In the genomic region with DNA sequence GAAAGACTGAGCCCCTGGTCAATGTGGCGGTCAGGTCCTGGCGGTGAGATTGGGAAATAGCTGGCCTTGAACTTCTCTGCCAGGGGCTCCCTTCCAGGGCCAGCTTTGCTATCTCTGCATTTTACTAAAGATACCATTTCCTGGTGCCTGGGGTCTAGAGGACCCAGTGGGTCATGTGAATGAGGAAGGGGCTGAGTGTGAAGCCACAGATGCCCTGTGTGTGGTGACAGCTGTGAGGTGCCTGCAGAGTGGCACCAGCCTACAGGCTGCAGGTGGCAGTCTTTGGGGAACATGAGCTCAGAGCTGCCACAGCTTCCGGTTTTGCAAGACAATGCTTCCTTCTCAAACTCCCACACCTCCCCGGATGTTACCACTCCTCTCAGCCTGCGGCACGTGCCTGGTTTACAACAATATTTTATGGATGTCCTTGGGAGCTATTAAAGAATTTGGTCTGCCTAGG, we compare ENCODE assay signal across 9 cellular contexts. TPM values are rescaled to one million over a fixed set of nuclear protein-coding genes. Genes with fewer than 3 reads are reported as not detected.
DNase-seq lines count a peak whose midpoint lies in the region; ATAC-seq, FAIRE-seq and TF ChIP-seq lines count a peak whose summit lies in the region.
"Had no signal": no experiment of that assay in that cellular context is flagged by ENCODE, and none has a peak within 500 bp of the region (broad histone marks: within the 10 kb centered on the region; RNA-seq: fewer than 3 reads in every experiment).

No MANE protein-coding gene starts in this region.

- 71% methylated on average over 6 of the region's 6 CpGs for WGBS in A549 (ENCODE audit: missing lambda C conversion rate)

- no peak overlapping the region for H3K9ac ChIP-seq in HUES48 (ENCODE audit: low read depth, low read length)

- H3K36me3 Mint-ChIP-seq in activated B cell treated with CpG ODN at 0.5 μM for 24 hours (ENCODE audit: low read depth): peaks cover 6% of the 10 kb centered on the region
- H3K36me3 Mint-ChIP-seq in stimulated activated effector memory CD8-positive, alpha-beta T cell treated with anti-CD3 and anti-CD28 coated beads, Interleukin-12 subunit alpha, Interleukin-12 subunit beta, amount 100 ng/mL, for 72 hours: peaks cover 9% of the 10 kb centered on the region

- CTCF ChIA-PET in A549 (lab: Yijun Ruan, JAX) (no interaction called here), activated B cell treated with CpG ODN at 0.5 μM for 24 hours (lab: Charles Lee) (interaction anchor here (0.6 to 1.2 kb wide), 2 partner anchors 33 to 66 kb away, joined by 3 to 8 read pairs; partner anchors contain the start of gene CDADC1)

- no peak for TF ChIP-seq RAD21 in A549 (conservative IDR thresholded peaks at IDR 0.05 in 1 of 2, IDR thresholded peaks at IDR 0.05 in 1 of 2)

- H3K9me3 Mint-ChIP-seq in activated B cell treated with CpG ODN at 0.5 μM for 24 hours: peaks cover 7% of the 10 kb centered on the region
- H3K9me3 Mint-ChIP-seq in stimulated activated effector memory CD8-positive, alpha-beta T cell treated with anti-CD3 and anti-CD28 coated beads, Interleukin-12 subunit alpha, Interleukin-12 subunit beta, amount 100 ng/mL, for 72 hours: no peaks in the 10 kb centered on the region

- TF ChIP-seq POLR2A in A549 (IDR thresholded peaks at IDR 0.05; ENCODE audit: low read length): no peak

- H3K27ac ChIP-seq in A549 (no peak overlapping the region), HUES48 (ENCODE audit: low read depth, low read length) (peak overlapping the region; percentile 21)

- H3K4me3 ChIP-seq in A549 (no peak overlapping the region), HUES48 (ENCODE audit: low read depth, low read length) (no peak overlapping the region)
- H3K4me3 ChIP-seq: skin epidermis had no signal

- H3K4me3 Mint-ChIP-seq in activated B cell treated with CpG ODN at 0.5 μM for 24 hours: no peak overlapping the region
- H3K4me3 Mint-ChIP-seq in stimulated activated effector memory CD8-positive, alpha-beta T cell treated with anti-CD3 and anti-CD28 coated beads, Interleukin-12 subunit alpha, Interleukin-12 subunit beta, amount 100 ng/mL, for 72 hours: no peak overlapping the region

- H3K4me1 ChIP-seq in A549: no peaks in the 10 kb centered on the region
- H3K4me1 ChIP-seq in HUES48 (ENCODE audit: control insufficient read depth, insufficient read depth, low read length): peaks cover 18% of the 10 kb centered on the region

- no peaks in the 10 kb centered on the region for H3K36me3 ChIP-seq in HUES48 (ENCODE audit: control insufficient read depth, insufficient read depth, low read length)

- H3K27me3 ChIP-seq in HUES48 (ENCODE audit: control insufficient read depth, insufficient read depth, low read length): peaks cover 41% of the 10 kb centered on the region

- H3K9me3 ChIP-seq in A549 (no peaks in the 10 kb centered on the region), HUES48 (ENCODE audit: control insufficient read depth, insufficient read depth, low read length) (no peaks in the 10 kb centered on the region)

- no peak overlapping the region for H3K4me2 ChIP-seq in A549

- TF ChIP-seq CTCF in A549 (IDR thresholded peaks at IDR 0.05) (no peak), activated B cell treated with CpG ODN at 0.5 μM for 24 hours (IDR thresholded peaks at IDR 0.05) (no peak)

- TF ChIP-seq EP300 in A549 (IDR thresholded peaks at IDR 0.05): no peak

- peaks cover 28% of the 10 kb centered on the region for H3K27me3 Mint-ChIP-seq in activated B cell treated with CpG ODN at 0.5 μM for 24 hours

- ATAC-seq in A549 (peak; percentile 10 to 43; a peak in 2 of 6 replicates), activated B cell treated with CpG ODN at 0.5 μM for 24 hours (ENCODE audit: low read depth) (peak; percentile 71), GM19455 (IDR thresholded peaks at IDR 0.05; ENCODE audit: unreplicated experiment) (no peak)
- peak; percentile 66 for ATAC-seq in stimulated activated effector memory CD8-positive, alpha-beta T cell treated with anti-CD3 and anti-CD28 coated beads, Interleukin-12 subunit alpha, Interleukin-12 subunit beta, amount 100 ng/mL, for 72 hours

- DNase-seq in A549 (ENCODE audit: low read depth in 1 of 2, low spot score in 1 of 2) (peak in 1 of 2 experiments; percentile 31), GM18507 (ENCODE audit: extremely low spot score, insufficient read length, low read depth) (no peak), activated B cell treated with CpG ODN at 0.5 μM for 24 hours (no peak), globus pallidus (ENCODE audit: low spot score) (peak; percentile 16), hippocampal formation (lab: John Stamatoyannopoulos, UW) (no peak)
- peak in 1 of 2 donors; percentile 50 for DNase-seq in stimulated activated effector memory CD8-positive, alpha-beta T cell treated with anti-CD3 and anti-CD28 coated beads, Interleukin-12 subunit alpha, Interleukin-12 subunit beta, amount 100 ng/mL, for 72 hours (ENCODE audit: low spot score in 2 of 2)

- no peak for FAIRE-seq in A549 (lab: Jason Lieb, UNC)
- FAIRE-seq in GM18507 (lab: Jason Lieb, UNC): peak; percentile 71

- POLR2A ChIA-PET in A549 (lab: Yijun Ruan, JAX): no interaction called here
- POLR2A ChIA-PET in activated B cell treated with CpG ODN at 0.5 μM for 24 hours (lab: Charles Lee): no interaction called here

- intact Hi-C loops in activated B cell treated with CpG ODN at 0.5 μM for 24 hours (cut with micrococcal nuclease): loop anchor here (2.0 kb wide), 1 partner anchor 66 kb away; no protein-coding TSS in a partner anchor

- H3K27ac Mint-ChIP-seq in activated B cell treated with CpG ODN at 0.5 μM for 24 hours: peak overlapping the region; percentile 59
- peak overlapping the region; percentile 68 for H3K27ac Mint-ChIP-seq in stimulated activated effector memory CD8-positive, alpha-beta T cell treated with anti-CD3 and anti-CD28 coated beads, Interleukin-12 subunit alpha, Interleukin-12 subunit beta, amount 100 ng/mL, for 72 hours

- peaks cover 41% of the 10 kb centered on the region for H3K4me1 Mint-ChIP-seq in activated B cell treated with CpG ODN at 0.5 μM for 24 hours
- H3K4me1 Mint-ChIP-seq in stimulated activated effector memory CD8-positive, alpha-beta T cell treated with anti-CD3 and anti-CD28 coated beads, Interleukin-12 subunit alpha, Interleukin-12 subunit beta, amount 100 ng/mL, for 72 hours: peaks cover 30% of the 10 kb centered on the region

TF ChIP-seq in A549, 52 proteins besides CTCF, POLR2A, EP300 and RAD21:
- no peak for TF ChIP-seq ATOH8 (CRISPR knock-in tag; IDR thresholded peaks at IDR 0.05; ENCODE audit: low read depth)
- no peak for TF ChIP-seq BHLHE40 (IDR thresholded peaks at IDR 0.05; ENCODE audit: low read depth, low read length)
- TF ChIP-seq, protein P1, sequence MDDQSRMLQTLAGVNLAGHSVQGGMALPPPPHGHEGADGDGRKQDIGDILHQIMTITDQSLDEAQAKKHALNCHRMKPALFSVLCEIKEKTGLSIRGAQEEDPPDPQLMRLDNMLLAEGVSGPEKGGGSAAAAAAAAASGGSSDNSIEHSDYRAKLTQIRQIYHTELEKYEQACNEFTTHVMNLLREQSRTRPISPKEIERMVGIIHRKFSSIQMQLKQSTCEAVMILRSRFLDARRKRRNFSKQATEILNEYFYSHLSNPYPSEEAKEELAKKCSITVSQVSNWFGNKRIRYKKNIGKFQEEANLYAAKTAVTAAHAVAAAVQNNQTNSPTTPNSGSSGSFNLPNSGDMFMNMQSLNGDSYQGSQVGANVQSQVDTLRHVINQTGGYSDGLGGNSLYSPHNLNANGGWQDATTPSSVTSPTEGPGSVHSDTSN (IDR thresholded peaks at IDR 0.05): no peak
- no peak for TF ChIP-seq KDM5A (IDR thresholded peaks at IDR 0.05)
- TF ChIP-seq NFE2L2 (conservative IDR thresholded peaks at IDR 0.05; ENCODE audit: low read length): no peak
- TF ChIP-seq SREBF2 (IDR thresholded peaks at IDR 0.05): no peak
- no peak for TF ChIP-seq TFCP2L1 (CRISPR knock-in tag; IDR thresholded peaks at IDR 0.05)
- TF ChIP-seq, protein P2, sequence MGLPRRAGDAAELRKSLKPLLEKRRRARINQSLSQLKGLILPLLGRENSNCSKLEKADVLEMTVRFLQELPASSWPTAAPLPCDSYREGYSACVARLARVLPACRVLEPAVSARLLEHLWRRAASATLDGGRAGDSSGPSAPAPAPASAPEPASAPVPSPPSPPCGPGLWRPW (IDR thresholded peaks at IDR 0.05): no peak
- TF ChIP-seq CBX8 (IDR thresholded peaks at IDR 0.05): no peak
- TF ChIP-seq EHMT2 (IDR thresholded peaks at IDR 0.05; ENCODE audit: low read depth): no peak

RNA-seq across cellular contexts. Expression of gene MLNR, which starts 5.2 kb away (rescaled TPM):
- polyA plus RNA-seq in A549 (2011; rRNA removed): 0.30 TPM in 1 of 2 replicates, not detected in the other
- 0.45 and 0.47 TPM in 2 replicates for polyA plus RNA-seq in A549 (2012; cell fraction: cytosol; rRNA removed)
- polyA plus RNA-seq in A549 (2012; cell fraction: nucleus; rRNA removed): 0.49 and 1.1 TPM in 2 replicates
- 0.51 to 0.63 TPM (median 0.54 TPM) in 3 replicates for polyA plus RNA-seq in A549 (2017; fragmentation: RNase III; extraction: RNeasy Plus Mini Kit Qiagen cat#74134 plus additional on column Dnase treatment)
- polyA minus RNA-seq in A549 (2011; rRNA and poly(A)+ RNA removed): 0.54 and 0.70 TPM in 2 replicates
- not detected in 2 replicates for total RNA-seq in activated B cell treated with CpG ODN at 0.5 μM for 24 hours

RNA-seq across cellular contexts. Expression of gene CDADC1, which starts 32.8 kb away (rescaled TPM):
- 5.6 and 9.6 TPM in 2 replicates for polyA plus RNA-seq in A549 (2011; rRNA removed)
- polyA plus RNA-seq in A549 (2012; cell fraction: cytosol; rRNA removed): 2.7 TPM in 2 replicates
- polyA plus RNA-seq in A549 (2012; cell fraction: nucleus; rRNA removed): 0.58 and 1.2 TPM in 2 replicates
- polyA plus RNA-seq in A549 (2017; fragmentation: RNase III; extraction: RNeasy Plus Mini Kit Qiagen cat#74134 plus additional on column Dnase treatment): 3.8 to 5.2 TPM (median 4.3 TPM) in 3 replicates
- polyA minus RNA-seq in A549 (2011; rRNA and poly(A)+ RNA removed): 0.95 and 1.9 TPM in 2 replicates
- total RNA-seq in activated B cell treated with CpG ODN at 0.5 μM for 24 hours: 7.4 and 10.4 TPM in 2 replicates
